38 cellular contexts compared by ENCODE assay signal in genomic region chr10:52739380-52740154, GRCh38. TPM values are rescaled to one million over a fixed set of nuclear protein-coding genes. Genes with fewer than 3 reads are reported as not detected.
"Had no signal": no experiment of that assay in that cellular context is flagged by ENCODE, and none has a peak within 500 bp of the region (broad histone marks: within the 10 kb centered on the region; RNA-seq: fewer than 3 reads in every experiment).

No MANE protein-coding gene starts in this region.

- H3K27me3 ChIP-seq: adrenal gland, ascending aorta, body of pancreas, brain microvascular endothelial cell, breast epithelium had no signal

- H3K9me3 ChIP-seq: adrenal gland, ascending aorta, body of pancreas, breast epithelium had no signal

- H3K36me3 ChIP-seq: adrenal gland, ascending aorta, brain microvascular endothelial cell, breast epithelium, cardiac muscle cell had no signal

- H3K4me1 ChIP-seq: adrenal gland, ascending aorta, body of pancreas, breast epithelium had no signal

- H3K27ac ChIP-seq: adrenal gland, ascending aorta, body of pancreas, brain microvascular endothelial cell, breast epithelium, cardiac muscle cell had no signal

- H3K4me3 ChIP-seq: adrenal gland, ascending aorta, body of pancreas, breast epithelium, cardiac muscle cell had no signal

- DNase-seq: activated effector memory CD4-positive, alpha-beta T cell treated with anti-CD3 and anti-CD28 coated beads, Interleukin-2, amount 50 U/mL, for 16 hours; activated effector memory CD4-positive, alpha-beta T cell treated with Interleukin-2 at 50 U/mL for 16 hours; activated gamma-delta T cell; activated gamma-delta T cell treated with Interleukin-2 at 50 U/mL for 16 hours; activated naive CD4-positive, alpha-beta T cell; activated naive CD4-positive, alpha-beta T cell treated with anti-CD3 and anti-CD28 coated beads for 36 hours; activated naive CD4-positive, alpha-beta T cell treated with anti-CD3 and anti-CD28 coated beads, Interleukin-2, amount 10 ng/mL, durations not matched to agents 7 days and 5 days; activated naive CD4-positive, alpha-beta T cell treated with anti-CD3 and anti-CD28 coated beads, Interleukin-2, amount 50 U/mL, for 16 hours; activated naive CD4-positive, alpha-beta T cell treated with Interleukin-2 at 50 U/mL for 16 hours; activated naive CD8-positive, alpha-beta T cell treated with anti-CD3 and anti-CD28 coated beads for 36 hours; activated naive CD8-positive, alpha-beta T cell treated with anti-CD3 and anti-CD28 coated beads, Interleukin-2, amount 10 ng/mL, durations not matched to agents 7 days and 5 days; activated naive CD8-positive, alpha-beta T cell treated with anti-CD3 and anti-CD28 coated beads, Interleukin-2, amount 50 U/mL, for 24 hours; activated T-cell treated with anti-CD3 and anti-CD28 coated beads, Interleukin-2, amount 50 U/mL, for 1 hour; activated T-cell treated with anti-CD3 and anti-CD28 coated beads, Interleukin-2, amount 50 U/mL, for 24 hours; activated T-cell treated with anti-CD3 and anti-CD28 coated beads, Interleukin-2, amount 50 U/mL, for 4 hours; activated T-cell treated with anti-CD3 and anti-CD28 coated beads, Interleukin-2, amount 50 U/mL, for 48 hours; activated T-cell treated with anti-CD3 and anti-CD28 coated beads, Interleukin-2, amount 50 U/mL, for 72 hours; adrenal gland; amniotic stem cell; amygdala; anterior cingulate cortex; aorta; body of pancreas; brain microvascular endothelial cell; caudate nucleus; central memory CD4-positive, alpha-beta T cell; cerebellar nuclear complex had no signal

RNA-seq across cellular contexts. Expression of gene MBL2, which starts 33.0 kb away (rescaled TPM):
- total RNA-seq: activated naive CD4-positive, alpha-beta T cell treated with anti-CD3 and anti-CD28 coated beads for 36 hours; activated naive CD4-positive, alpha-beta T cell treated with anti-CD3 and anti-CD28 coated beads, Interleukin-2, amount 50 U/mL, for 72 hours; activated naive CD8-positive, alpha-beta T cell treated with anti-CD3 and anti-CD28 coated beads for 36 hours; activated naive CD8-positive, alpha-beta T cell treated with anti-CD3 and anti-CD28 coated beads, Interleukin-2, amount 10 ng/mL, durations not matched to agents 7 days and 5 days; activated T-cell treated with anti-CD3 and anti-CD28 coated beads, Interleukin-2, amount 50 U/mL, for 4 hours; activated T-cell treated with anti-CD3 and anti-CD28 coated beads, Interleukin-2, amount 50 U/mL, for 72 hours; activated T-helper 1 cell treated with anti-CD3 and anti-CD28 coated beads, Interleukin-12 subunit alpha, Interleukin-12 subunit beta, Interleukin-2, Interleukin-4 antibody, amounts not matched to agents 30 ng/mL and 10 ng/mL and 1 ng/mL, durations not matched to agents 14 hours and 24 hours and 36 hours; activated T-helper 17 cell treated with anti-CD3 and anti-CD28 coated beads, Interleukin-2, amount 50 U/mL, for 72 hours; activated T-helper 2 cell treated with anti-CD3 and anti-CD28 coated beads, Interferon-gamma antibody, Interleukin-2, Interleukin-4, amounts not matched to agents 10 μg/mL and 5 μg/mL and 100 μg/mL, durations not matched to agents 14 hours and 24 hours and 36 hours; aorta; ascending aorta; astrocyte; body of pancreas; breast epithelium; bronchial epithelial cell; cardiac muscle cell; cardiac septum; cerebellum had no signal
